ENCODE assay signal across 24 cellular contexts in the genomic region with DNA sequence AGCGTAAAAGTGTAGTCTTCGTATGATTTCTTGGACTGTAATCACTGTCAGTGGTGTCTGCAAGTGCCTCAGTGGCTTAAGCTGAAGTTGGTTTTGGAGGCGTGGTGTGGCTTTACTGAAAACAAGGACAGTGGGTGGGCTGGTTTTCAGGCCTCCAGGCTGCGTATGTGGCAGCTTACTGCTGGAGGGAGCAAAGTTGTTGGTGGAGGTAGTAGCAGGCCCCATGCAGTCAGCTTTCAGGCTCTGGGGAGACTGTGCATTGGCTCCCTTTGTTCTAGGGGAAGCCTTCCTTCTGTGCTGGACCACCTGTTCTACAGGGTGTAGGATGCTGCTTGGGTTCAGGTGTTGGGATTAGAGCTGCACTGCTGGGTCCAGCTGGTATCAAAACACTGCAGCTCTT.
DNase-seq lines count a peak whose midpoint lies in the region; ATAC-seq and TF ChIP-seq lines count a peak whose summit lies in the region.
"Had no signal": no experiment of that assay in that cellular context is flagged by ENCODE, and none has a peak within 500 bp of the region (broad histone marks: within the 10 kb centered on the region; RNA-seq: fewer than 3 reads in every experiment).

No MANE protein-coding gene starts in this region.

- H2AFZ ChIP-seq in OCI-LY7 (ENCODE audit: low read length) = no peak overlapping the region

- no peaks in the 10 kb centered on the region for H3K9me2 ChIP-seq in OCI-LY7 (ENCODE audit: insufficient read depth, low read length)

- POLR2A ChIA-PET in OCI-LY7 (lab: Charles Lee) = interaction anchor here (0.6 to 1.4 kb wide), 2 partner anchors 20 to 38 kb away, joined by 3 to 6 read pairs; no protein-coding TSS in a partner anchor

- DNase-seq in activated T-cell treated with anti-CD3 and anti-CD28 coated beads, Interleukin-2, amount 50 U/mL, for 24 hours = no peak
- DNase-seq in activated T-cell treated with anti-CD3 and anti-CD28 coated beads, Interleukin-2, amount 50 U/mL, for 48 hours = no peak
- DNase-seq in OCI-LY7 (ENCODE audit: low spot score) (peak; percentile 38), suprapubic skin (ENCODE audit: low spot score in 2 of 2) (no peak), HAP-1 (ENCODE audit: low spot score in 2 of 2) (no peak)
- no peak for DNase-seq in central memory CD8-positive, alpha-beta T cell (ENCODE audit: low spot score in 2 of 2)
- DNase-seq: ACHN; activated effector memory CD4-positive, alpha-beta T cell treated with Interleukin-2 at 50 U/mL for 16 hours; GDM1; GOT3; NCI-H1694; NCI-H2227 treated with DMSO at 0.1 percent for 48 hours; NCI-H774; OCI-M1; SIG-M5; sigmoid colon; tibial artery had no signal

- H3K4me3 ChIP-seq in OCI-LY7 (ENCODE audit: low read depth, low read length, poor library complexity, severe bottlenecking) (no peak overlapping the region), suprapubic skin (no peak overlapping the region), HAP-1 (no peak overlapping the region)
- H3K4me3 ChIP-seq: ascending aorta, K562, lung, sigmoid colon, tibial artery had no signal

- no TSS peak for BruUV-seq in OCI-LY7 (replicated peaks; lab: Mats Ljungman, UMichigan)

- peak overlapping the region; percentile 28 for H3K4me3 Mint-ChIP-seq in activated T-cell treated with anti-CD3 and anti-CD28 coated beads, Interleukin-2, amount 50 U/mL, for 24 hours
- peak overlapping the region; percentile 37 for H3K4me3 Mint-ChIP-seq in central memory CD8-positive, alpha-beta T cell
- H3K4me3 Mint-ChIP-seq in stimulated activated memory B cell treated with anti-CD40 and anti-IgM and Interleukin-4, amounts not matched to agents 10 μg/mL and 1 μg/mL and 100 μg/mL, for 72 hours = no peak overlapping the region

- 94% methylated on average over 4 of the region's 4 CpGs for WGBS in suprapubic skin

- ATAC-seq in central memory CD8-positive, alpha-beta T cell (replicated peaks; ENCODE audit: extremely low read depth, poor library complexity, severe bottlenecking) = no peak
- ATAC-seq in stimulated activated memory B cell treated with anti-CD40 and anti-IgM and Interleukin-4, amounts not matched to agents 10 μg/mL and 1 μg/mL and 100 μg/mL, for 72 hours = no peak
- no peak for ATAC-seq in HG02759 (IDR thresholded peaks at IDR 0.05; ENCODE audit: unreplicated experiment)
- ATAC-seq: K562 had no signal

- no peaks in the 10 kb centered on the region for H3K27me3 ChIP-seq in suprapubic skin
- H3K27me3 ChIP-seq in HAP-1 (ENCODE audit: low read depth) = no peaks in the 10 kb centered on the region
- H3K27me3 ChIP-seq: ascending aorta, sigmoid colon, tibial artery had no signal

- TF ChIP-seq POLR2A in suprapubic skin (IDR thresholded peaks at IDR 0.05) = no peak

- peaks cover 80% of the 10 kb centered on the region for H3K36me3 Mint-ChIP-seq in activated T-cell treated with anti-CD3 and anti-CD28 coated beads, Interleukin-2, amount 50 U/mL, for 24 hours (ENCODE audit: low read depth)
- peaks cover 18% of the 10 kb centered on the region for H3K36me3 Mint-ChIP-seq in central memory CD8-positive, alpha-beta T cell (ENCODE audit: insufficient read depth)
- H3K36me3 Mint-ChIP-seq in stimulated activated memory B cell treated with anti-CD40 and anti-IgM and Interleukin-4, amounts not matched to agents 10 μg/mL and 1 μg/mL and 100 μg/mL, for 72 hours = peaks cover 84% of the 10 kb centered on the region

- CTCF ChIA-PET in OCI-LY7 (lab: Charles Lee; ENCODE audit: unreplicated experiment) = interaction anchor here (1.2 kb wide), 1 partner anchor 11 kb away, joined by 5 read pairs; no protein-coding TSS in a partner anchor

- H3K27me3 Mint-ChIP-seq in activated T-cell treated with anti-CD3 and anti-CD28 coated beads, Interleukin-2, amount 50 U/mL, for 24 hours = no peaks in the 10 kb centered on the region
- H3K27me3 Mint-ChIP-seq in central memory CD8-positive, alpha-beta T cell = no peaks in the 10 kb centered on the region
- H3K27me3 Mint-ChIP-seq in stimulated activated memory B cell treated with anti-CD40 and anti-IgM and Interleukin-4, amounts not matched to agents 10 μg/mL and 1 μg/mL and 100 μg/mL, for 72 hours = no peaks in the 10 kb centered on the region

- H3K4me1 Mint-ChIP-seq in activated T-cell treated with anti-CD3 and anti-CD28 coated beads, Interleukin-2, amount 50 U/mL, for 24 hours (ENCODE audit: low read depth) = peaks cover 91% of the 10 kb centered on the region
- H3K4me1 Mint-ChIP-seq in central memory CD8-positive, alpha-beta T cell = peaks cover 86% of the 10 kb centered on the region
- H3K4me1 Mint-ChIP-seq in stimulated activated memory B cell treated with anti-CD40 and anti-IgM and Interleukin-4, amounts not matched to agents 10 μg/mL and 1 μg/mL and 100 μg/mL, for 72 hours = peaks cover 88% of the 10 kb centered on the region

- peaks cover 31% of the 10 kb centered on the region for H3K9me3 Mint-ChIP-seq in activated T-cell treated with anti-CD3 and anti-CD28 coated beads, Interleukin-2, amount 50 U/mL, for 24 hours
- peaks cover 14% of the 10 kb centered on the region for H3K9me3 Mint-ChIP-seq in central memory CD8-positive, alpha-beta T cell
- peaks cover 27% of the 10 kb centered on the region for H3K9me3 Mint-ChIP-seq in stimulated activated memory B cell treated with anti-CD40 and anti-IgM and Interleukin-4, amounts not matched to agents 10 μg/mL and 1 μg/mL and 100 μg/mL, for 72 hours

- peaks cover 38% of the 10 kb centered on the region for H3K79me2 ChIP-seq in OCI-LY7 (ENCODE audit: insufficient read depth, low read depth, low read length)

- intact Hi-C loops in OCI-LY7 (cut with micrococcal nuclease; ENCODE audit: unreplicated experiment) = loop anchor here (5.0 kb wide), 1 partner anchor 109 kb away; no protein-coding TSS in a partner anchor

- H3K9me3 ChIP-seq in OCI-LY7 (ENCODE audit: low read length) (peaks cover 61% of the 10 kb centered on the region), suprapubic skin (peaks cover 14% of the 10 kb centered on the region), HAP-1 (no peaks in the 10 kb centered on the region; the same call in 1 of the 2 replicates)
- H3K9me3 ChIP-seq: sigmoid colon had no signal

- H3K27ac Mint-ChIP-seq in activated T-cell treated with anti-CD3 and anti-CD28 coated beads, Interleukin-2, amount 50 U/mL, for 24 hours = peak overlapping the region; percentile 92
- peak overlapping the region; percentile 75 for H3K27ac Mint-ChIP-seq in central memory CD8-positive, alpha-beta T cell (ENCODE audit: low read depth)
- peak overlapping the region; percentile 87 for H3K27ac Mint-ChIP-seq in stimulated activated memory B cell treated with anti-CD40 and anti-IgM and Interleukin-4, amounts not matched to agents 10 μg/mL and 1 μg/mL and 100 μg/mL, for 72 hours

- no peak for TF ChIP-seq EP300 in suprapubic skin (IDR thresholded peaks at IDR 0.05)

- H3K4me1 ChIP-seq in OCI-LY7 (ENCODE audit: insufficient read depth, low read length, poor library complexity, severe bottlenecking) (peaks cover 30% of the 10 kb centered on the region), suprapubic skin (peaks cover 27% of the 10 kb centered on the region), HAP-1 (no peaks in the 10 kb centered on the region)
- H3K4me1 ChIP-seq: sigmoid colon had no signal

- H3K27ac ChIP-seq in OCI-LY7 (ENCODE audit: low read depth, low read length, poor library complexity, severe bottlenecking) (no peak overlapping the region), suprapubic skin (no peak overlapping the region)
- H3K27ac ChIP-seq: ascending aorta, C4-2B, sigmoid colon, tibial artery, VCaP had no signal

- no peak for TF ChIP-seq CTCF in OCI-LY7 (conservative IDR thresholded peaks at IDR 0.05; ENCODE audit: low read length)
- TF ChIP-seq CTCF in suprapubic skin (IDR thresholded peaks at IDR 0.05) = no peak

- in situ Hi-C loops in HAP-1 (cut with MboI; ENCODE audit: low sequenced_read_pairs) = no loop called here

- H3K4me2 ChIP-seq in OCI-LY7 (ENCODE audit: low read length) = no peak overlapping the region

- no peaks in the 10 kb centered on the region for H4K20me1 ChIP-seq in OCI-LY7 (ENCODE audit: insufficient read depth, low read length)

- H3K36me3 ChIP-seq in OCI-LY7 (ENCODE audit: insufficient read depth, low read length) (peaks cover 51% of the 10 kb centered on the region), suprapubic skin (no peaks in the 10 kb centered on the region), HAP-1 (replicated peaks) (no peaks in the 10 kb centered on the region)
- H3K36me3 ChIP-seq: ascending aorta, sigmoid colon, tibial artery had no signal
